30 cellular contexts compared by ENCODE assay signal in the genomic region with DNA sequence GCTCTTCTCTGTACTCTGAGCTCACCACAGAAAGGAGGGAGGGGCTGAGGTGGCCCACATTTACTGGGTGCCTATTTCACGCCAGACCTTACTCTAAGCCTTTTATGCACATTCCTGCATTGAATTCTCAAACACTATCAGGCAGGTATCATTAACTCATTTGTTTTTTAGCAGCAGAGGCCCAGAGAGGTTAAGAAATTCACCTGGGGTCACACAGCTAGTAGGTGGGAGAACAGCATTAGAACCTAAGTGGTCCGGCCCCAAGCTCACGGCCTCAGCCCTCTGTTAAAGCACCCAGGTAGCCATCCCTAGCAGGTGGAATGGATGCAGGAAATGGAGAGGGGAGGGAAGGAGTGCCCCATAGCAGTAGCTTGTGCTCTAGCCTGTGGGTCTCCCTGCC.
"Had no signal": no experiment of that assay in that cellular context is flagged by ENCODE, and none has a peak within 500 bp of the region (broad histone marks: within the 10 kb centered on the region; RNA-seq: fewer than 3 reads in every experiment).

No MANE protein-coding gene starts in this region.

- H3K27me3 ChIP-seq: ovary, right lobe of liver, testis, uterus had no signal

- H2AFZ ChIP-seq: parathyroid adenoma had no signal

- H3K9me3 Mint-ChIP-seq: naive thymus-derived CD8-positive, alpha-beta T cell; natural killer cell treated with Interleukin-12 subunit alpha and Interleukin-12 subunit beta and Interleukin-15 and Interleukin-18, amount 100 ng/mL, for 72 hours; nephron progenitor cell; neural crest cell; stimulated activated effector memory CD8-positive, alpha-beta T cell treated with anti-CD3 and anti-CD28 coated beads, Interleukin-12 subunit alpha, Interleukin-12 subunit beta, amount 100 ng/mL, for 72 hours; stimulated activated naive B cell treated with anti-CD40 and anti-IgM and Interleukin-4, amounts not matched to agents 10 μg/mL and 1 μg/mL and 100 μg/mL, for 72 hours; stimulated activated naive CD8-positive, alpha-beta T cell treated with anti-CD3 and anti-CD28 coated beads, Interleukin-15, Interleukin-2, amounts not matched to agents 100 ng/mL and 50 ng/mL, for 24 hours; type B pancreatic cell had no signal

- H3K4me1 ChIP-seq: parathyroid adenoma, right lobe of liver, uterus had no signal

- H3K9ac ChIP-seq: parathyroid adenoma had no signal

- H3K27ac ChIP-seq: ovary, parathyroid adenoma, psoas muscle, right lobe of liver, sigmoid colon, stomach, suprapubic skin, testis, tibial artery, transverse colon, upper lobe of right lung, uterus had no signal

- H3K27me3 Mint-ChIP-seq: natural killer cell treated with Interleukin-12 subunit alpha and Interleukin-12 subunit beta and Interleukin-15 and Interleukin-18, amount 100 ng/mL, for 72 hours; stimulated activated naive CD8-positive, alpha-beta T cell treated with anti-CD3 and anti-CD28 coated beads, Interleukin-15, Interleukin-2, amounts not matched to agents 100 ng/mL and 50 ng/mL, for 24 hours had no signal

- H3K36me3 ChIP-seq: ovary, right lobe of liver, sigmoid colon, stomach, suprapubic skin, tibial artery, transverse colon, upper lobe of right lung, uterus had no signal

- H3K4me1 Mint-ChIP-seq: naive thymus-derived CD8-positive, alpha-beta T cell; stimulated activated naive B cell treated with anti-CD40 and anti-IgM and Interleukin-4, amounts not matched to agents 10 μg/mL and 1 μg/mL and 100 μg/mL, for 72 hours had no signal

- H3K4me3 Mint-ChIP-seq: naive thymus-derived CD8-positive, alpha-beta T cell; natural killer cell treated with Interleukin-12 subunit alpha and Interleukin-12 subunit beta and Interleukin-15 and Interleukin-18, amount 100 ng/mL, for 72 hours; nephron progenitor cell; neural crest cell; stimulated activated effector memory CD8-positive, alpha-beta T cell treated with anti-CD3 and anti-CD28 coated beads, Interleukin-12 subunit alpha, Interleukin-12 subunit beta, amount 100 ng/mL, for 72 hours; stimulated activated naive B cell treated with anti-CD40 and anti-IgM and Interleukin-4, amounts not matched to agents 10 μg/mL and 1 μg/mL and 100 μg/mL, for 72 hours; stimulated activated naive CD8-positive, alpha-beta T cell treated with anti-CD3 and anti-CD28 coated beads, Interleukin-15, Interleukin-2, amounts not matched to agents 100 ng/mL and 50 ng/mL, for 24 hours; type B pancreatic cell had no signal

- H3K36me3 Mint-ChIP-seq: naive thymus-derived CD8-positive, alpha-beta T cell; natural killer cell treated with Interleukin-12 subunit alpha and Interleukin-12 subunit beta and Interleukin-15 and Interleukin-18, amount 100 ng/mL, for 72 hours; stimulated activated effector memory CD8-positive, alpha-beta T cell treated with anti-CD3 and anti-CD28 coated beads, Interleukin-12 subunit alpha, Interleukin-12 subunit beta, amount 100 ng/mL, for 72 hours; stimulated activated naive B cell treated with anti-CD40 and anti-IgM and Interleukin-4, amounts not matched to agents 10 μg/mL and 1 μg/mL and 100 μg/mL, for 72 hours; type B pancreatic cell had no signal

- DNase-seq: naive thymus-derived CD8-positive, alpha-beta T cell; nephron progenitor cell; occipital lobe; ovary; posterior cingulate gyrus; psoas muscle; right cardiac atrium; right lobe of liver; sigmoid colon; small intestine; stimulated activated CD4-positive, alpha-beta T cell treated with anti-CD3 and anti-CD28 coated beads, Interleukin-15, amount 100 ng/mL, for 24 hours; stimulated activated CD4-positive, alpha-beta T cell treated with anti-CD3 and anti-CD28 coated beads, Interleukin-2, amount 100 ng/mL, for 24 hours; stimulated activated CD4-positive, alpha-beta T cell treated with anti-CD3 and anti-CD28 coated beads, Interleukin-2, amount 100 ng/mL, for 48 hours; stimulated activated CD4-positive, alpha-beta T cell treated with anti-CD3 and anti-CD28 coated beads, Interleukin-4, amount 100 ng/mL, for 24 hours; stimulated activated naive B cell treated with anti-CD40 and anti-IgM and Interleukin-4, amounts not matched to agents 10 μg/mL and 1 μg/mL and 100 μg/mL, for 72 hours; stimulated activated naive CD4-positive, alpha-beta T cell treated with Interleukin-2 at 50 U/mL for 16 hours; stomach; testis; tibial artery; transverse colon; upper lobe of right lung; uterus had no signal

- H3K27ac Mint-ChIP-seq: naive thymus-derived CD8-positive, alpha-beta T cell; natural killer cell treated with Interleukin-12 subunit alpha and Interleukin-12 subunit beta and Interleukin-15 and Interleukin-18, amount 100 ng/mL, for 72 hours; nephron progenitor cell; progenitor cell of endocrine pancreas; stimulated activated naive B cell treated with anti-CD40 and anti-IgM and Interleukin-4, amounts not matched to agents 10 μg/mL and 1 μg/mL and 100 μg/mL, for 72 hours; stimulated activated naive CD8-positive, alpha-beta T cell treated with anti-CD3 and anti-CD28 coated beads, Interleukin-15, Interleukin-2, amounts not matched to agents 100 ng/mL and 50 ng/mL, for 24 hours; type B pancreatic cell had no signal

- FAIRE-seq: small intestine had no signal

- ATAC-seq: naive thymus-derived CD8-positive, alpha-beta T cell; natural killer cell treated with Interleukin-12 subunit alpha and Interleukin-12 subunit beta and Interleukin-15 and Interleukin-18, amount 100 ng/mL, for 72 hours; psoas muscle; right cardiac atrium; right lobe of liver; stimulated activated effector memory CD8-positive, alpha-beta T cell treated with anti-CD3 and anti-CD28 coated beads, Interleukin-12 subunit alpha, Interleukin-12 subunit beta, amount 100 ng/mL, for 72 hours; stimulated activated naive B cell treated with anti-CD40 and anti-IgM and Interleukin-4, amounts not matched to agents 10 μg/mL and 1 μg/mL and 100 μg/mL, for 72 hours; upper lobe of right lung had no signal

- H3K9me3 ChIP-seq: ovary, psoas muscle, right lobe of liver, sigmoid colon, stomach, suprapubic skin, testis, tibial artery, transverse colon, upper lobe of right lung, uterus had no signal

- H3K4me3 ChIP-seq: ovary, psoas muscle, right lobe of liver, sigmoid colon, stomach, suprapubic skin, testis, tibial artery, transverse colon, upper lobe of right lung, uterus had no signal

- H3K79me2 ChIP-seq: parathyroid adenoma had no signal
